12 cellular contexts compared by ENCODE assay signal in genomic region chr2:219109468-219109867, GRCh38. TPM values are rescaled to one million over a fixed set of nuclear protein-coding genes. Genes with fewer than 3 reads are reported as not detected.
DNase-seq lines count a peak whose midpoint lies in the region; ATAC-seq and TF ChIP-seq lines count a peak whose summit lies in the region.
"Had no signal": no experiment of that assay in that cellular context is flagged by ENCODE, and none has a peak within 500 bp of the region (broad histone marks: within the 10 kb centered on the region; RNA-seq: fewer than 3 reads in every experiment).

No MANE protein-coding gene starts in this region.

- POLR2A ChIA-PET in GM10248 (lab: Yijun Ruan, JAX): no interaction called here

- intact Hi-C loops in left colon (cut with DNase I, micrococcal nuclease): no loop called here

- no peak overlapping the region for H3K4me3 Mint-ChIP-seq in stimulated activated effector memory CD8-positive, alpha-beta T cell treated with anti-CD3 and anti-CD28 coated beads, Interleukin-12 subunit alpha, Interleukin-12 subunit beta, amount 100 ng/mL, for 72 hours

- ATAC-seq in left colon (peak; percentile 72), HG02678 (IDR thresholded peaks at IDR 0.05; ENCODE audit: unreplicated experiment) (no peak)
- no peak for ATAC-seq in stimulated activated effector memory CD8-positive, alpha-beta T cell treated with anti-CD3 and anti-CD28 coated beads, Interleukin-12 subunit alpha, Interleukin-12 subunit beta, amount 100 ng/mL, for 72 hours
- ATAC-seq: GM12878 had no signal

- peaks cover 7% of the 10 kb centered on the region for H3K36me3 Mint-ChIP-seq in stimulated activated effector memory CD8-positive, alpha-beta T cell treated with anti-CD3 and anti-CD28 coated beads, Interleukin-12 subunit alpha, Interleukin-12 subunit beta, amount 100 ng/mL, for 72 hours

- no peaks in the 10 kb centered on the region for H3K9me3 Mint-ChIP-seq in stimulated activated effector memory CD8-positive, alpha-beta T cell treated with anti-CD3 and anti-CD28 coated beads, Interleukin-12 subunit alpha, Interleukin-12 subunit beta, amount 100 ng/mL, for 72 hours

- TF ChIP-seq CTCF in GM10248 (IDR thresholded peaks at IDR 0.05; ENCODE audit: control extremely low read depth, extremely low read depth, low read depth, missing control alignments): no peak

- peaks cover 29% of the 10 kb centered on the region for H3K4me1 Mint-ChIP-seq in stimulated activated effector memory CD8-positive, alpha-beta T cell treated with anti-CD3 and anti-CD28 coated beads, Interleukin-12 subunit alpha, Interleukin-12 subunit beta, amount 100 ng/mL, for 72 hours

- H3K27ac Mint-ChIP-seq in stimulated activated effector memory CD8-positive, alpha-beta T cell treated with anti-CD3 and anti-CD28 coated beads, Interleukin-12 subunit alpha, Interleukin-12 subunit beta, amount 100 ng/mL, for 72 hours: peak overlapping the region; percentile 52

- CTCF ChIA-PET in GM10248 (lab: Yijun Ruan, JAX): interaction anchor here (0.9 to 15.5 kb wide), 4 partner anchors 9 to 51 kb away, joined by 3 to 208 read pairs (median 10); no protein-coding TSS in a partner anchor

- DNase-seq in NCI-H510A treated with DMSO at 0.1 percent for 48 hours (lab: John Stamatoyannopoulos, UW): peak; percentile 10
- no peak for DNase-seq in NCI-H510A (lab: John Stamatoyannopoulos, UW)
- peak; percentile 2 for DNase-seq in activated CD8-positive, alpha-beta memory T cell treated with anti-CD3 and anti-CD28 coated beads, Interleukin-2, amount 50 U/mL, for 24 hours (ENCODE audit: extremely low read depth)
- DNase-seq in left colon: peak; percentile 79 to 86
- no peak for DNase-seq in stimulated activated effector memory CD8-positive, alpha-beta T cell treated with anti-CD3 and anti-CD28 coated beads, Interleukin-12 subunit alpha, Interleukin-12 subunit beta, amount 100 ng/mL, for 72 hours (ENCODE audit: low spot score in 2 of 2)
- DNase-seq in NCI-H526 (lab: John Stamatoyannopoulos, UW): no peak
- no peak for DNase-seq in GM10248 (ENCODE audit: extremely low spot score)
- DNase-seq: 8988T, HCEC 1CT, ovary had no signal

RNA-seq across cellular contexts. Expression of gene IHH, which starts 48.7 kb away (rescaled TPM):
- total RNA-seq in left colon: 10 to 100 TPM; 72.7 to 85.5 TPM
- total RNA-seq: GM12878 had no signal

RNA-seq across cellular contexts. Expression of gene NHEJ1, which starts 51.1 kb away (rescaled TPM):
- total RNA-seq in left colon: 10 to 100 TPM; 45.4 to 56.1 TPM

Comparison
In these comparisons a context has a peak if more than half of its experiments do, and no peak if none do; other contexts are left out.
1. DNase-seq: peak in NCI-H510A treated with DMSO at 0.1 percent for 48 hours (single experiment), activated CD8-positive, alpha-beta memory T cell treated with anti-CD3 and anti-CD28 coated beads, Interleukin-2, amount 50 U/mL, for 24 hours (single experiment) and left colon (2 of 2); none in NCI-H510A (single experiment), stimulated activated effector memory CD8-positive, alpha-beta T cell treated with anti-CD3 and anti-CD28 coated beads, Interleukin-12 subunit alpha, Interleukin-12 subunit beta, amount 100 ng/mL, for 72 hours (0 of 2), NCI-H526 (0 of 2) and GM10248 (single experiment).